ENCODE assay signal across 32 cellular contexts in the genomic region with DNA sequence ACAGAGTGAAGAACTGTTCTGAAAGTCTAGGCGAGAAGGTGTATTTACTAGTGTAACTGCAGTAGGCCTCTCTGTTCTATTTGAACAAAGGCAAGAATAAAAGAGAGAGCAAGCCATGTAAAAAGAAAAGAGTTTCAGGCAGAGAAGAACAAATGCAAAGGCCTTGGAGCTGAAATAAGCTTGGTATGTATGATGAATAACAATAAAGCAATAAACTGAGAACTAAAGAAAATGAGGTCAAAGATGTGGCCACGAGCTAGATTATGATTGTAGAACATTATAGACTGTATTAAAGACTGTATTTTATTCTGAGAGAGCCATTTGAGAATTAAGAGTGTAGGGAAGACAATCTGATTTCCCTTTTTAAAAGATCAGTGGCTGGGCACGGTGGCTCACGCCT.
"Had no signal": no experiment of that assay in that cellular context is flagged by ENCODE, and none has a peak within 500 bp of the region (broad histone marks: within the 10 kb centered on the region; RNA-seq: fewer than 3 reads in every experiment).

No MANE protein-coding gene starts in this region.

- ATAC-seq: activated CD8-positive, alpha-beta memory T cell treated with anti-CD3 and anti-CD28 coated beads, Interleukin-2, amount 10 ng/mL, durations not matched to agents 7 days and 5 days; activated naive CD8-positive, alpha-beta T cell treated with anti-CD3 and anti-CD28 coated beads, Interleukin-2, amount 50 U/mL, for 24 hours; K562; SK-N-SH treated with all-trans-retinoic acid at 6 μM for 48 hours; T-cell had no signal

- H3K4me1 Mint-ChIP-seq: activated CD8-positive, alpha-beta memory T cell treated with anti-CD3 and anti-CD28 coated beads, Interleukin-2, amount 10 ng/mL, durations not matched to agents 7 days and 5 days; activated naive CD4-positive, alpha-beta T cell treated with anti-CD3 and anti-CD28 coated beads, Interleukin-2, amount 10 ng/mL, durations not matched to agents 7 days and 5 days; brain had no signal

- H3K27ac Mint-ChIP-seq: activated CD4-positive, alpha-beta memory T cell treated with anti-CD3 and anti-CD28 coated beads, Interleukin-2, amount 10 ng/mL, durations not matched to agents 7 days and 5 days; activated CD8-positive, alpha-beta memory T cell treated with anti-CD3 and anti-CD28 coated beads, Interleukin-2, amount 10 ng/mL, durations not matched to agents 7 days and 5 days; activated naive CD4-positive, alpha-beta T cell treated with anti-CD3 and anti-CD28 coated beads, Interleukin-2, amount 10 ng/mL, durations not matched to agents 7 days and 5 days; activated naive CD8-positive, alpha-beta T cell; activated naive CD8-positive, alpha-beta T cell treated with anti-CD3 and anti-CD28 coated beads, Interleukin-2, amount 50 U/mL, for 24 hours; brain; T-cell had no signal

- H3K4me3 Mint-ChIP-seq: activated CD4-positive, alpha-beta memory T cell treated with anti-CD3 and anti-CD28 coated beads, Interleukin-2, amount 10 ng/mL, durations not matched to agents 7 days and 5 days; activated CD8-positive, alpha-beta memory T cell treated with anti-CD3 and anti-CD28 coated beads, Interleukin-2, amount 10 ng/mL, durations not matched to agents 7 days and 5 days; activated naive CD4-positive, alpha-beta T cell treated with anti-CD3 and anti-CD28 coated beads, Interleukin-2, amount 10 ng/mL, durations not matched to agents 7 days and 5 days; activated naive CD8-positive, alpha-beta T cell; activated naive CD8-positive, alpha-beta T cell treated with anti-CD3 and anti-CD28 coated beads, Interleukin-2, amount 50 U/mL, for 24 hours; brain; T-cell had no signal

- H3K4me3 ChIP-seq: K562, Peyer's patch had no signal

- DNase-seq: activated CD4-positive, alpha-beta memory T cell treated with anti-CD3 and anti-CD28 coated beads, Interleukin-2, amount 10 ng/mL, durations not matched to agents 7 days and 5 days; activated CD4-positive, alpha-beta T cell treated with anti-CD3 and anti-CD28 coated beads for 1 hour; activated CD4-positive, alpha-beta T cell treated with anti-CD3 and anti-CD28 coated beads for 48 hours; activated CD4-positive, CD25-positive, alpha-beta regulatory T cell; activated CD8-positive, alpha-beta memory T cell treated with anti-CD3 and anti-CD28 coated beads for 24 hours; activated CD8-positive, alpha-beta memory T cell treated with anti-CD3 and anti-CD28 coated beads, Interleukin-2, amount 10 ng/mL, durations not matched to agents 7 days and 5 days; activated CD8-positive, alpha-beta memory T cell treated with anti-CD3 and anti-CD28 coated beads, Interleukin-2, amount 50 U/mL, for 48 hours; activated effector memory CD4-positive, alpha-beta T cell treated with Interleukin-2 at 50 U/mL for 16 hours; activated naive CD4-positive, alpha-beta T cell treated with anti-CD3 and anti-CD28 coated beads, Interleukin-2, amount 10 ng/mL, durations not matched to agents 7 days and 5 days; activated naive CD8-positive, alpha-beta T cell treated with anti-CD3 and anti-CD28 coated beads, Interleukin-2, amount 50 U/mL, for 24 hours; activated T-cell treated with anti-CD3 and anti-CD28 coated beads, Interleukin-2, amount 50 U/mL, for 1 hour; anterior cingulate cortex; caudate nucleus; cerebellar nuclear complex; NCI-H1092 treated with DMSO at 0.1 percent for 48 hours; NCI-H1417; NCI-H1694; NCI-H1930; NCI-H2081 treated with DMSO at 0.1 percent for 48 hours; NCI-H345; NCI-H524 treated with DMSO at 0.1 percent for 48 hours; Peyer's patch; RPMI8226; SHP77 treated with DMSO at 0.1 percent for 48 hours; T-cell; T-helper 2 cell; T-helper 9 cell had no signal

- H3K27me3 ChIP-seq: Peyer's patch had no signal

- H3K4me1 ChIP-seq: Peyer's patch had no signal

- H3K27ac ChIP-seq: Peyer's patch, VCaP had no signal

- H3K9me3 ChIP-seq: Peyer's patch had no signal

- H3K9me3 Mint-ChIP-seq: activated CD4-positive, alpha-beta memory T cell treated with anti-CD3 and anti-CD28 coated beads, Interleukin-2, amount 10 ng/mL, durations not matched to agents 7 days and 5 days; activated naive CD4-positive, alpha-beta T cell treated with anti-CD3 and anti-CD28 coated beads, Interleukin-2, amount 10 ng/mL, durations not matched to agents 7 days and 5 days; activated naive CD8-positive, alpha-beta T cell treated with anti-CD3 and anti-CD28 coated beads, Interleukin-2, amount 50 U/mL, for 24 hours; brain; T-cell had no signal

- H3K27me3 Mint-ChIP-seq: activated CD4-positive, alpha-beta memory T cell treated with anti-CD3 and anti-CD28 coated beads, Interleukin-2, amount 10 ng/mL, durations not matched to agents 7 days and 5 days; activated CD8-positive, alpha-beta memory T cell treated with anti-CD3 and anti-CD28 coated beads, Interleukin-2, amount 10 ng/mL, durations not matched to agents 7 days and 5 days; activated naive CD4-positive, alpha-beta T cell treated with anti-CD3 and anti-CD28 coated beads, Interleukin-2, amount 10 ng/mL, durations not matched to agents 7 days and 5 days; activated naive CD8-positive, alpha-beta T cell; activated naive CD8-positive, alpha-beta T cell treated with anti-CD3 and anti-CD28 coated beads, Interleukin-2, amount 50 U/mL, for 24 hours; brain; T-cell had no signal
